Comparison of ENCODE assay signal across 1 cellular context in genomic region chr22:45645526-45646414, GRCh38.
TF ChIP-seq lines count a peak whose summit lies in the region.

No MANE protein-coding gene starts in this region.

TF ChIP-seq in HepG2, 621 proteins besides CTCF, POLR2A, EP300 and RAD21 (continued from another document and continues in another):
- TF ChIP-seq TSC22D2 (CRISPR knock-in tag; IDR thresholded peaks at IDR 0.05; ENCODE audit: borderline replicate concordance): no peak
- TF ChIP-seq LRRFIP1 (CRISPR knock-in tag; conservative IDR thresholded peaks at IDR 0.05): no peak
- TF ChIP-seq MATR3 (CRISPR knock-in tag; IDR thresholded peaks at IDR 0.05): no peak
- TF ChIP-seq ZBTB38 (CRISPR knock-in tag; IDR thresholded peaks at IDR 0.05): no peak; the same call in 1 of the 2 replicates
- no peak for TF ChIP-seq ZNF746 (CRISPR knock-in tag; IDR thresholded peaks at IDR 0.05)
- TF ChIP-seq TFDP1 (CRISPR knock-in tag; IDR thresholded peaks at IDR 0.05; ENCODE audit: borderline replicate concordance): peak; percentile 56; the same call in 1 of the 2 replicates
- TF ChIP-seq JARID2 (CRISPR knock-in tag; IDR thresholded peaks at IDR 0.05; ENCODE audit: insufficient replicate concordance): no peak
- no peak for TF ChIP-seq ELK4 (CRISPR knock-in tag; IDR thresholded peaks at IDR 0.05; ENCODE audit: borderline replicate concordance)
- no peak for TF ChIP-seq ZNF564 (CRISPR knock-in tag; IDR thresholded peaks at IDR 0.05)
- TF ChIP-seq RBM39 (IDR thresholded peaks at IDR 0.05; ENCODE audit: low read depth, low read length, poor library complexity, severe bottlenecking): no peak
- 0 out of 2 replicates have a peak, but pooled peaks have one; percentile 13 for TF ChIP-seq FOXA3 (CRISPR knock-in tag; IDR thresholded peaks at IDR 0.05)
- no peak for TF ChIP-seq ZNF275 (CRISPR knock-in tag; IDR thresholded peaks at IDR 0.05; ENCODE audit: borderline replicate concordance)
- no peak for TF ChIP-seq DNMT3B (CRISPR knock-in tag; conservative IDR thresholded peaks at IDR 0.05)
- TF ChIP-seq MNT (IDR thresholded peaks at IDR 0.05): no peak
- TF ChIP-seq ZNF382 (CRISPR knock-in tag; IDR thresholded peaks at IDR 0.05; ENCODE audit: borderline replicate concordance): no peak
- no peak; the same call in 1 of the 2 replicates for TF ChIP-seq NCOA2 (CRISPR knock-in tag; IDR thresholded peaks at IDR 0.05)
- TF ChIP-seq NPAS2 (CRISPR knock-in tag; IDR thresholded peaks at IDR 0.05; ENCODE audit: borderline replicate concordance): no peak
- TF ChIP-seq NFATC3 (CRISPR knock-in tag; IDR thresholded peaks at IDR 0.05): no peak
- peak; percentile 16; the same call in 1 of the 2 replicates for TF ChIP-seq ZNF710 (CRISPR knock-in tag; IDR thresholded peaks at IDR 0.05; ENCODE audit: borderline replicate concordance)
- 0 out of 4 replicates have a peak, but pooled peaks of 1 of the 2 experiments have one; percentile 19 for TF ChIP-seq KLF16 (CRISPR knock-in tag; IDR thresholded peaks at IDR 0.05)
- TF ChIP-seq EHMT2 (IDR thresholded peaks at IDR 0.05; ENCODE audit: borderline replicate concordance, low read depth, low read length): no peak
- TF ChIP-seq CHCHD3 (CRISPR knock-in tag; IDR thresholded peaks at IDR 0.05): no peak
- TF ChIP-seq ZFP91 (CRISPR knock-in tag; IDR thresholded peaks at IDR 0.05; ENCODE audit: borderline replicate concordance): peak; percentile 53; the same call in 1 of the 2 replicates
- TF ChIP-seq AHDC1 (CRISPR knock-in tag; IDR thresholded peaks at IDR 0.05; ENCODE audit: borderline replicate concordance): no peak
- TF ChIP-seq RFXAP (CRISPR knock-in tag; IDR thresholded peaks at IDR 0.05; ENCODE audit: borderline replicate concordance): no peak
- TF ChIP-seq MTF2 (CRISPR knock-in tag; IDR thresholded peaks at IDR 0.05; ENCODE audit: borderline replicate concordance): peak; percentile 61; the same call in 1 of the 2 replicates
- no peak for TF ChIP-seq NCOA5 (CRISPR knock-in tag; IDR thresholded peaks at IDR 0.05)
- TF ChIP-seq WIZ (CRISPR knock-in tag; IDR thresholded peaks at IDR 0.05): no peak
- TF ChIP-seq ZNF207 (IDR thresholded peaks at IDR 0.05; ENCODE audit: borderline replicate concordance): no peak
- TF ChIP-seq RARA (CRISPR knock-in tag; IDR thresholded peaks at IDR 0.05): 0 out of 2 replicates have a peak, but pooled peaks have one; percentile 26
- TF ChIP-seq ZBTB26 (CRISPR knock-in tag; IDR thresholded peaks at IDR 0.05; ENCODE audit: borderline replicate concordance): no peak
- TF ChIP-seq ZFYVE20 (CRISPR knock-in tag; IDR thresholded peaks at IDR 0.05; ENCODE audit: borderline replicate concordance, low read depth): no peak
- TF ChIP-seq ZBTB2 (CRISPR knock-in tag; IDR thresholded peaks at IDR 0.05; ENCODE audit: low read depth): no peak
